ENCODE assay signal across 1 cellular context in the genomic region with DNA sequence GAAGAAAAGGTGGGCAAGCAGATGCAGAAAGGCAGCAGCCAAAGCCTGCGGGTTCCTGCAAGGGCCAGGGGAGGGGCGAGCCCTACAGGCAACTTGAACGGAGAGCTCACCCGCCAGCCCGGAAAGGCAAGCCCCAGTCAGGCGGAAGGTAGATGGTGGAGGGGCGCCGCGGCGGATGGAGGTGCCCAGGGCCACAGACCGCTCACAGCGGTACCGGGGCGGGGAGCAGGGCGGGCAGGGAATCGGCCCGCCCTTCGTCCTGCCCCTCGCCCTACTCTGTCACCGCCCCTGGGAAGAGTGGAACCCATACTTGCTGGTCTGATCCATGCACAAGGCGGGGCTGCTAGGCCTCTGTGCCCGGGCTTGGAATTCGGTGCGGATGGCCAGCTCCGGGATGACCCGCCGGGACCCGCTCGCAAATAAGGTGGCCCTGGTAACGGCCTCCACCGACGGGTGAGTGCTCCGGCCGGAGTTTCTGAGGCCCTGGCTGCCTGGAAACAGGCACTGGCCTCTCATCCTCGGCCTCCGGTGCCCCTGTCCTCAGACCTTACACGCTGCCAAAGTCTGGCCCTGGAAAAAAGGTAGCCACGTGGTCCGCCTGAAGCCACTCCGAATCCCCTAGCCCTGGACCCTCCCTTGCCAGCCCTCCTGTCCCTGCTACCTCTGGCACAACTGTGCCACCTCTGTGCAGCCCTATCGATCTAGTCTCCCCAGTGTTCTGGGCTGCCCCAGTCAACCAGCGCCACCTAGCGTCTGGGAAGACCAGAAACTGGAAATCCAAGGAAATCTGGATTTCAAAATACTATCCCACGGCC.
TF ChIP-seq lines count a peak whose summit lies in the region.

A gene (plus strand): TSS at position 307 of the 815 bp plus-strand sequence. CDS start 19 bp downstream, at position 326.

TF ChIP-seq in HepG2, 621 proteins besides CTCF, POLR2A, EP300 and RAD21 (continued from another document and continues in another):
- TF ChIP-seq, protein P1, sequence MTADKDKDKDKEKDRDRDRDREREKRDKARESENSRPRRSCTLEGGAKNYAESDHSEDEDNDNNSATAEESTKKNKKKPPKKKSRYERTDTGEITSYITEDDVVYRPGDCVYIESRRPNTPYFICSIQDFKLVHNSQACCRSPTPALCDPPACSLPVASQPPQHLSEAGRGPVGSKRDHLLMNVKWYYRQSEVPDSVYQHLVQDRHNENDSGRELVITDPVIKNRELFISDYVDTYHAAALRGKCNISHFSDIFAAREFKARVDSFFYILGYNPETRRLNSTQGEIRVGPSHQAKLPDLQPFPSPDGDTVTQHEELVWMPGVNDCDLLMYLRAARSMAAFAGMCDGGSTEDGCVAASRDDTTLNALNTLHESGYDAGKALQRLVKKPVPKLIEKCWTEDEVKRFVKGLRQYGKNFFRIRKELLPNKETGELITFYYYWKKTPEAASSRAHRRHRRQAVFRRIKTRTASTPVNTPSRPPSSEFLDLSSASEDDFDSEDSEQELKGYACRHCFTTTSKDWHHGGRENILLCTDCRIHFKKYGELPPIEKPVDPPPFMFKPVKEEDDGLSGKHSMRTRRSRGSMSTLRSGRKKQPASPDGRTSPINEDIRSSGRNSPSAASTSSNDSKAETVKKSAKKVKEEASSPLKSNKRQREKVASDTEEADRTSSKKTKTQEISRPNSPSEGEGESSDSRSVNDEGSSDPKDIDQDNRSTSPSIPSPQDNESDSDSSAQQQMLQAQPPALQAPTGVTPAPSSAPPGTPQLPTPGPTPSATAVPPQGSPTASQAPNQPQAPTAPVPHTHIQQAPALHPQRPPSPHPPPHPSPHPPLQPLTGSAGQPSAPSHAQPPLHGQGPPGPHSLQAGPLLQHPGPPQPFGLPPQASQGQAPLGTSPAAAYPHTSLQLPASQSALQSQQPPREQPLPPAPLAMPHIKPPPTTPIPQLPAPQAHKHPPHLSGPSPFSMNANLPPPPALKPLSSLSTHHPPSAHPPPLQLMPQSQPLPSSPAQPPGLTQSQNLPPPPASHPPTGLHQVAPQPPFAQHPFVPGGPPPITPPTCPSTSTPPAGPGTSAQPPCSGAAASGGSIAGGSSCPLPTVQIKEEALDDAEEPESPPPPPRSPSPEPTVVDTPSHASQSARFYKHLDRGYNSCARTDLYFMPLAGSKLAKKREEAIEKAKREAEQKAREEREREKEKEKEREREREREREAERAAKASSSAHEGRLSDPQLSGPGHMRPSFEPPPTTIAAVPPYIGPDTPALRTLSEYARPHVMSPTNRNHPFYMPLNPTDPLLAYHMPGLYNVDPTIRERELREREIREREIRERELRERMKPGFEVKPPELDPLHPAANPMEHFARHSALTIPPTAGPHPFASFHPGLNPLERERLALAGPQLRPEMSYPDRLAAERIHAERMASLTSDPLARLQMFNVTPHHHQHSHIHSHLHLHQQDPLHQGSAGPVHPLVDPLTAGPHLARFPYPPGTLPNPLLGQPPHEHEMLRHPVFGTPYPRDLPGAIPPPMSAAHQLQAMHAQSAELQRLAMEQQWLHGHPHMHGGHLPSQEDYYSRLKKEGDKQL (CRISPR knock-in tag; IDR thresholded peaks at IDR 0.05; ENCODE audit: low read depth), result no peak
- peak; percentile 94; the same call in 1 of the 2 replicates for TF ChIP-seq TSC22D2 (CRISPR knock-in tag; IDR thresholded peaks at IDR 0.05; ENCODE audit: borderline replicate concordance)
- peak; percentile 45 for TF ChIP-seq RBM22 (optimal IDR thresholded peaks at IDR 0.05; ENCODE audit: low read length)
- peak; percentile 80 for TF ChIP-seq FOXO1 (CRISPR knock-in tag; IDR thresholded peaks at IDR 0.05)
- peak; percentile 67; the same call in 1 of the 2 replicates for TF ChIP-seq HDAC2 (CRISPR knock-in tag; IDR thresholded peaks at IDR 0.05)
- TF ChIP-seq, protein P2, sequence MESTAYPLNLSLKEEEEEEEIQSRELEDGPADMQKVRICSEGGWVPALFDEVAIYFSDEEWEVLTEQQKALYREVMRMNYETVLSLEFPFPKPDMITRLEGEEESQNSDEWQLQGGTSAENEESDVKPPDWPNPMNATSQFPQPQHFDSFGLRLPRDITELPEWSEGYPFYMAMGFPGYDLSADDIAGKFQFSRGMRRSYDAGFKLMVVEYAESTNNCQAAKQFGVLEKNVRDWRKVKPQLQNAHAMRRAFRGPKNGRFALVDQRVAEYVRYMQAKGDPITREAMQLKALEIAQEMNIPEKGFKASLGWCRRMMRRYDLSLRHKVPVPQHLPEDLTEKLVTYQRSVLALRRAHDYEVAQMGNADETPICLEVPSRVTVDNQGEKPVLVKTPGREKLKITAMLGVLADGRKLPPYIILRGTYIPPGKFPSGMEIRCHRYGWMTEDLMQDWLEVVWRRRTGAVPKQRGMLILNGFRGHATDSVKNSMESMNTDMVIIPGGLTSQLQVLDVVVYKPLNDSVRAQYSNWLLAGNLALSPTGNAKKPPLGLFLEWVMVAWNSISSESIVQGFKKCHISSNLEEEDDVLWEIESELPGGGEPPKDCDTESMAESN (CRISPR knock-in tag; conservative IDR thresholded peaks at IDR 0.05), result peak; percentile 92
- TF ChIP-seq ZC3H4 (CRISPR knock-in tag; IDR thresholded peaks at IDR 0.05; ENCODE audit: borderline replicate concordance), result peak; percentile 93
- TF ChIP-seq HNRNPLL (IDR thresholded peaks at IDR 0.05; ENCODE audit: low read depth, low read length, poor library complexity, severe bottlenecking), result peak; percentile 82
- TF ChIP-seq, protein P3, sequence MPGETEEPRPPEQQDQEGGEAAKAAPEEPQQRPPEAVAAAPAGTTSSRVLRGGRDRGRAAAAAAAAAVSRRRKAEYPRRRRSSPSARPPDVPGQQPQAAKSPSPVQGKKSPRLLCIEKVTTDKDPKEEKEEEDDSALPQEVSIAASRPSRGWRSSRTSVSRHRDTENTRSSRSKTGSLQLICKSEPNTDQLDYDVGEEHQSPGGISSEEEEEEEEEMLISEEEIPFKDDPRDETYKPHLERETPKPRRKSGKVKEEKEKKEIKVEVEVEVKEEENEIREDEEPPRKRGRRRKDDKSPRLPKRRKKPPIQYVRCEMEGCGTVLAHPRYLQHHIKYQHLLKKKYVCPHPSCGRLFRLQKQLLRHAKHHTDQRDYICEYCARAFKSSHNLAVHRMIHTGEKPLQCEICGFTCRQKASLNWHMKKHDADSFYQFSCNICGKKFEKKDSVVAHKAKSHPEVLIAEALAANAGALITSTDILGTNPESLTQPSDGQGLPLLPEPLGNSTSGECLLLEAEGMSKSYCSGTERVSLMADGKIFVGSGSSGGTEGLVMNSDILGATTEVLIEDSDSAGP (CRISPR knock-in tag; IDR thresholded peaks at IDR 0.05; ENCODE audit: borderline replicate concordance), result peak; percentile 96
- peak; percentile 84 for TF ChIP-seq MED1 (CRISPR knock-in tag; IDR thresholded peaks at IDR 0.05)
- peak; percentile 80 for TF ChIP-seq RXRA (CRISPR knock-in tag; IDR thresholded peaks at IDR 0.05)
- peak; percentile 89 for TF ChIP-seq ZNF335 (CRISPR knock-in tag; IDR thresholded peaks at IDR 0.05)
- peak; percentile 84; the same call in 1 of the 2 replicates for TF ChIP-seq ZNF33A (CRISPR knock-in tag; IDR thresholded peaks at IDR 0.05; ENCODE audit: borderline replicate concordance)
- TF ChIP-seq ZNF607 (CRISPR knock-in tag; IDR thresholded peaks at IDR 0.05; ENCODE audit: borderline replicate concordance), result peak; percentile 100
- TF ChIP-seq MTF1 (CRISPR knock-in tag; IDR thresholded peaks at IDR 0.05), result peak; percentile 74; the same call in 1 of the 2 replicates
- no peak for TF ChIP-seq MAFK (conservative IDR thresholded peaks at IDR 0.05 in 1 of 2, IDR thresholded peaks at IDR 0.05 in 1 of 2; ENCODE audit: low read length in 2 of 2)
- TF ChIP-seq, protein P4, sequence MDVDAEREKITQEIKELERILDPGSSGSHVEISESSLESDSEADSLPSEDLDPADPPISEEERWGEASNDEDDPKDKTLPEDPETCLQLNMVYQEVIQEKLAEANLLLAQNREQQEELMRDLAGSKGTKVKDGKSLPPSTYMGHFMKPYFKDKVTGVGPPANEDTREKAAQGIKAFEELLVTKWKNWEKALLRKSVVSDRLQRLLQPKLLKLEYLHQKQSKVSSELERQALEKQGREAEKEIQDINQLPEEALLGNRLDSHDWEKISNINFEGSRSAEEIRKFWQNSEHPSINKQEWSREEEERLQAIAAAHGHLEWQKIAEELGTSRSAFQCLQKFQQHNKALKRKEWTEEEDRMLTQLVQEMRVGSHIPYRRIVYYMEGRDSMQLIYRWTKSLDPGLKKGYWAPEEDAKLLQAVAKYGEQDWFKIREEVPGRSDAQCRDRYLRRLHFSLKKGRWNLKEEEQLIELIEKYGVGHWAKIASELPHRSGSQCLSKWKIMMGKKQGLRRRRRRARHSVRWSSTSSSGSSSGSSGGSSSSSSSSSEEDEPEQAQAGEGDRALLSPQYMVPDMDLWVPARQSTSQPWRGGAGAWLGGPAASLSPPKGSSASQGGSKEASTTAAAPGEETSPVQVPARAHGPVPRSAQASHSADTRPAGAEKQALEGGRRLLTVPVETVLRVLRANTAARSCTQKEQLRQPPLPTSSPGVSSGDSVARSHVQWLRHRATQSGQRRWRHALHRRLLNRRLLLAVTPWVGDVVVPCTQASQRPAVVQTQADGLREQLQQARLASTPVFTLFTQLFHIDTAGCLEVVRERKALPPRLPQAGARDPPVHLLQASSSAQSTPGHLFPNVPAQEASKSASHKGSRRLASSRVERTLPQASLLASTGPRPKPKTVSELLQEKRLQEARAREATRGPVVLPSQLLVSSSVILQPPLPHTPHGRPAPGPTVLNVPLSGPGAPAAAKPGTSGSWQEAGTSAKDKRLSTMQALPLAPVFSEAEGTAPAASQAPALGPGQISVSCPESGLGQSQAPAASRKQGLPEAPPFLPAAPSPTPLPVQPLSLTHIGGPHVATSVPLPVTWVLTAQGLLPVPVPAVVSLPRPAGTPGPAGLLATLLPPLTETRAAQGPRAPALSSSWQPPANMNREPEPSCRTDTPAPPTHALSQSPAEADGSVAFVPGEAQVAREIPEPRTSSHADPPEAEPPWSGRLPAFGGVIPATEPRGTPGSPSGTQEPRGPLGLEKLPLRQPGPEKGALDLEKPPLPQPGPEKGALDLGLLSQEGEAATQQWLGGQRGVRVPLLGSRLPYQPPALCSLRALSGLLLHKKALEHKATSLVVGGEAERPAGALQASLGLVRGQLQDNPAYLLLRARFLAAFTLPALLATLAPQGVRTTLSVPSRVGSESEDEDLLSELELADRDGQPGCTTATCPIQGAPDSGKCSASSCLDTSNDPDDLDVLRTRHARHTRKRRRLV (CRISPR knock-in tag; IDR thresholded peaks at IDR 0.05), result peak; percentile 97
- TF ChIP-seq HCFC1 (IDR thresholded peaks at IDR 0.05; ENCODE audit: low read depth, low read length), result peak; percentile 50
- peak; percentile 96 for TF ChIP-seq IRF2 (CRISPR knock-in tag; IDR thresholded peaks at IDR 0.05)
- no peak for TF ChIP-seq ZNF562 (CRISPR knock-in tag; IDR thresholded peaks at IDR 0.05; ENCODE audit: borderline replicate concordance)
- TF ChIP-seq NFKBIZ (CRISPR knock-in tag; IDR thresholded peaks at IDR 0.05), result peak; percentile 41; the same call in 1 of the 2 replicates
- TF ChIP-seq NRL (CRISPR knock-in tag; IDR thresholded peaks at IDR 0.05; ENCODE audit: borderline replicate concordance), result peak; percentile 99
- TF ChIP-seq ZNF101 (CRISPR knock-in tag; IDR thresholded peaks at IDR 0.05; ENCODE audit: borderline replicate concordance, low read depth), result peak; percentile 76; the same call in 1 of the 2 replicates
- TF ChIP-seq NCOA5 (CRISPR knock-in tag; IDR thresholded peaks at IDR 0.05), result peak; percentile 42; the same call in 1 of the 2 replicates
- peak; percentile 86 for TF ChIP-seq ZNF768 (CRISPR knock-in tag; IDR thresholded peaks at IDR 0.05)
- TF ChIP-seq AHR (CRISPR knock-in tag; IDR thresholded peaks at IDR 0.05), result peak; percentile 95; the same call in 1 of the 2 replicates
- peak; percentile 98 for TF ChIP-seq HNRNPL (IDR thresholded peaks at IDR 0.05; ENCODE audit: low read depth, low read length)
- TF ChIP-seq IKZF4 (CRISPR knock-in tag; IDR thresholded peaks at IDR 0.05; ENCODE audit: borderline replicate concordance, low read depth, not compliant biosample characterization), result peak; percentile 92
- TF ChIP-seq ZNF260 (CRISPR knock-in tag; IDR thresholded peaks at IDR 0.05; ENCODE audit: borderline replicate concordance, low read depth), result 0 out of 2 replicates have a peak, but pooled peaks have one; percentile 89
- TF ChIP-seq, protein P5, sequence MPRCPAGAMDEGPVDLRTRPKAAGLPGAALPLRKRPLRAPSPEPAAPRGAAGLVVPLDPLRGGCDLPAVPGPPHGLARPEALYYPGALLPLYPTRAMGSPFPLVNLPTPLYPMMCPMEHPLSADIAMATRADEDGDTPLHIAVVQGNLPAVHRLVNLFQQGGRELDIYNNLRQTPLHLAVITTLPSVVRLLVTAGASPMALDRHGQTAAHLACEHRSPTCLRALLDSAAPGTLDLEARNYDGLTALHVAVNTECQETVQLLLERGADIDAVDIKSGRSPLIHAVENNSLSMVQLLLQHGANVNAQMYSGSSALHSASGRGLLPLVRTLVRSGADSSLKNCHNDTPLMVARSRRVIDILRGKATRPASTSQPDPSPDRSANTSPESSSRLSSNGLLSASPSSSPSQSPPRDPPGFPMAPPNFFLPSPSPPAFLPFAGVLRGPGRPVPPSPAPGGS (CRISPR knock-in tag; IDR thresholded peaks at IDR 0.05), result peak; percentile 99
- TF ChIP-seq, protein P6, sequence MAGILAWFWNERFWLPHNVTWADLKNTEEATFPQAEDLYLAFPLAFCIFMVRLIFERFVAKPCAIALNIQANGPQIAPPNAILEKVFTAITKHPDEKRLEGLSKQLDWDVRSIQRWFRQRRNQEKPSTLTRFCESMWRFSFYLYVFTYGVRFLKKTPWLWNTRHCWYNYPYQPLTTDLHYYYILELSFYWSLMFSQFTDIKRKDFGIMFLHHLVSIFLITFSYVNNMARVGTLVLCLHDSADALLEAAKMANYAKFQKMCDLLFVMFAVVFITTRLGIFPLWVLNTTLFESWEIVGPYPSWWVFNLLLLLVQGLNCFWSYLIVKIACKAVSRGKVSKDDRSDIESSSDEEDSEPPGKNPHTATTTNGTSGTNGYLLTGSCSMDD (CRISPR knock-in tag; IDR thresholded peaks at IDR 0.05), result peak; percentile 64; the same call in 1 of the 2 replicates
- TF ChIP-seq, protein P7, sequence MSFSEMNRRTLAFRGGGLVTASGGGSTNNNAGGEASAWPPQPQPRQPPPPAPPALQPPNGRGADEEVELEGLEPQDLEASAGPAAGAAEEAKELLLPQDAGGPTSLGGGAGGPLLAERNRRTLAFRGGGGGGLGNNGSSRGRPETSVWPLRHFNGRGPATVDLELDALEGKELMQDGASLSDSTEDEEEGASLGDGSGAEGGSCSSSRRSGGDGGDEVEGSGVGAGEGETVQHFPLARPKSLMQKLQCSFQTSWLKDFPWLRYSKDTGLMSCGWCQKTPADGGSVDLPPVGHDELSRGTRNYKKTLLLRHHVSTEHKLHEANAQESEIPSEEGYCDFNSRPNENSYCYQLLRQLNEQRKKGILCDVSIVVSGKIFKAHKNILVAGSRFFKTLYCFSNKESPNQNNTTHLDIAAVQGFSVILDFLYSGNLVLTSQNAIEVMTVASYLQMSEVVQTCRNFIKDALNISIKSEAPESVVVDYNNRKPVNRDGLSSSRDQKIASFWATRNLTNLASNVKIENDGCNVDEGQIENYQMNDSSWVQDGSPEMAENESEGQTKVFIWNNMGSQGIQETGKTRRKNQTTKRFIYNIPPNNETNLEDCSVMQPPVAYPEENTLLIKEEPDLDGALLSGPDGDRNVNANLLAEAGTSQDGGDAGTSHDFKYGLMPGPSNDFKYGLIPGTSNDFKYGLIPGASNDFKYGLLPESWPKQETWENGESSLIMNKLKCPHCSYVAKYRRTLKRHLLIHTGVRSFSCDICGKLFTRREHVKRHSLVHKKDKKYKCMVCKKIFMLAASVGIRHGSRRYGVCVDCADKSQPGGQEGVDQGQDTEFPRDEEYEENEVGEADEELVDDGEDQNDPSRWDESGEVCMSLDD (CRISPR knock-in tag; IDR thresholded peaks at IDR 0.05; ENCODE audit: borderline replicate concordance), result peak; percentile 89
- peak; percentile 98 for TF ChIP-seq NFKB2 (CRISPR knock-in tag; IDR thresholded peaks at IDR 0.05; ENCODE audit: borderline replicate concordance)
- TF ChIP-seq NFIC (IDR thresholded peaks at IDR 0.05; ENCODE audit: low read length), result peak; percentile 21; the same call in 1 of the 2 replicates
- no peak for TF ChIP-seq FOXA1 (IDR thresholded peaks at IDR 0.05)
- peak; percentile 48 for TF ChIP-seq FOXA1 (CRISPR knock-in tag; IDR thresholded peaks at IDR 0.05)
- TF ChIP-seq SNRNP70 (IDR thresholded peaks at IDR 0.05; ENCODE audit: low read depth, low read length), result no peak
